ENCODE assay signal across 31 cellular contexts in genomic region chr4:96676754-96677435, GRCh38.
"Had no signal": no experiment of that assay in that cellular context is flagged by ENCODE, and none has a peak within 500 bp of the region (broad histone marks: within the 10 kb centered on the region; RNA-seq: fewer than 3 reads in every experiment).

No MANE protein-coding gene starts in this region.

- H3K4me1 Mint-ChIP-seq: activated B cell treated with CpG ODN at 0.5 μM for 24 hours; activated T-helper 17 cell treated with anti-CD3 and anti-CD28 coated beads, Interleukin-2, amount 50 U/mL, for 72 hours; T-helper 17 cell had no signal

- H3K27ac Mint-ChIP-seq: activated B cell treated with CpG ODN at 0.5 μM for 24 hours; activated CD8-positive, alpha-beta T cell treated with anti-CD3 and anti-CD28 coated beads for 36 hours; activated naive CD8-positive, alpha-beta T cell; activated T-helper 17 cell treated with anti-CD3 and anti-CD28 coated beads, Interleukin-2, amount 50 U/mL, for 72 hours; effector memory CD8-positive, alpha-beta T cell; T-helper 17 cell; T-helper 2 cell treated with Interferon-gamma antibody and Interleukin-4, amounts not matched to agents 5 μg/mL and 100 μg/mL, for 36 hours had no signal

- FAIRE-seq: colon had no signal

- H3K9me3 ChIP-seq: adrenal gland, body of pancreas, esophagus squamous epithelium had no signal

- H3K4me1 ChIP-seq: adrenal gland, body of pancreas, esophagus squamous epithelium had no signal

- H3K36me3 Mint-ChIP-seq: activated naive CD8-positive, alpha-beta T cell had no signal

- H3K9me3 Mint-ChIP-seq: activated B cell treated with CpG ODN at 0.5 μM for 24 hours; activated T-cell treated with anti-CD3 and anti-CD28 coated beads, Interleukin-2, amount 50 U/mL, for 4 hours; activated T-helper 17 cell treated with anti-CD3 and anti-CD28 coated beads, Interleukin-2, amount 50 U/mL, for 72 hours had no signal

- H3K27ac ChIP-seq: adrenal gland, body of pancreas, epithelial cell of prostate, esophagus squamous epithelium, WERI-Rb-1 had no signal

- H3K27me3 Mint-ChIP-seq: activated B cell treated with CpG ODN at 0.5 μM for 24 hours; activated CD8-positive, alpha-beta T cell treated with anti-CD3 and anti-CD28 coated beads for 36 hours; activated naive CD8-positive, alpha-beta T cell; activated T-helper 17 cell treated with anti-CD3 and anti-CD28 coated beads, Interleukin-2, amount 50 U/mL, for 72 hours; effector memory CD8-positive, alpha-beta T cell; T-helper 17 cell had no signal

- H3K4me3 ChIP-seq: adrenal gland, body of pancreas, esophagus squamous epithelium had no signal

- ATAC-seq: activated CD4-positive, CD25-positive, alpha-beta regulatory T cell treated with anti-CD3 and anti-CD28 coated beads, Interleukin-2, amount 50 U/mL, for 24 hours; activated CD8-positive, alpha-beta T cell treated with anti-CD3 and anti-CD28 coated beads for 36 hours; activated T-cell treated with anti-CD3 and anti-CD28 coated beads, Interleukin-2, amount 50 U/mL, for 4 hours; activated T-helper 17 cell treated with anti-CD3 and anti-CD28 coated beads, Interleukin-2, amount 50 U/mL, for 72 hours; body of pancreas; effector memory CD8-positive, alpha-beta T cell; T-helper 17 cell had no signal

- DNase-seq: activated B cell treated with CpG ODN at 0.5 μM for 24 hours; activated CD4-positive, alpha-beta T cell treated with anti-CD3 and anti-CD28 coated beads for 48 hours; activated CD4-positive, alpha-beta T cell treated with anti-CD3 and anti-CD28 coated beads, Interleukin-2, amount 50 U/mL, for 1 hour; activated CD4-positive, alpha-beta T cell treated with anti-CD3 and anti-CD28 coated beads, Interleukin-2, amount 50 U/mL, for 48 hours; activated CD8-positive, alpha-beta memory T cell treated with anti-CD3 and anti-CD28 coated beads for 24 hours; activated CD8-positive, alpha-beta T cell treated with anti-CD3 and anti-CD28 coated beads for 36 hours; activated effector memory CD4-positive, alpha-beta T cell treated with Interleukin-2 at 50 U/mL for 16 hours; activated gamma-delta T cell treated with Interleukin-2 at 50 U/mL for 16 hours; activated naive CD4-positive, alpha-beta T cell treated with anti-CD3 and anti-CD28 coated beads, Interleukin-2, amount 50 U/mL, for 16 hours; activated naive CD4-positive, alpha-beta T cell treated with Interleukin-2 at 50 U/mL for 16 hours; activated T-cell treated with anti-CD3 and anti-CD28 coated beads, Interleukin-2, amount 50 U/mL, for 4 hours; adrenal gland; amygdala; aorta; body of pancreas; caudate nucleus; cortex of kidney; dermis blood vessel endothelial cell; effector CD4-positive, alpha-beta T cell; effector memory CD8-positive, alpha-beta T cell; esophagus squamous epithelium; head of caudate nucleus; T-helper 17 cell; T1000; WERI-Rb-1 had no signal

- H3K36me3 ChIP-seq: adrenal gland, esophagus squamous epithelium, WERI-Rb-1 had no signal

- H3K4me3 Mint-ChIP-seq: activated B cell treated with CpG ODN at 0.5 μM for 24 hours; activated CD8-positive, alpha-beta T cell treated with anti-CD3 and anti-CD28 coated beads for 36 hours; activated naive CD8-positive, alpha-beta T cell; activated T-cell treated with anti-CD3 and anti-CD28 coated beads, Interleukin-2, amount 50 U/mL, for 4 hours; activated T-helper 17 cell treated with anti-CD3 and anti-CD28 coated beads, Interleukin-2, amount 50 U/mL, for 72 hours; effector memory CD8-positive, alpha-beta T cell; T-helper 17 cell; T-helper 2 cell treated with Interferon-gamma antibody and Interleukin-4, amounts not matched to agents 5 μg/mL and 100 μg/mL, for 36 hours had no signal

- H3K27me3 ChIP-seq: adrenal gland, body of pancreas, esophagus squamous epithelium had no signal
